29 cellular contexts compared by ENCODE assay signal in the genomic region with DNA sequence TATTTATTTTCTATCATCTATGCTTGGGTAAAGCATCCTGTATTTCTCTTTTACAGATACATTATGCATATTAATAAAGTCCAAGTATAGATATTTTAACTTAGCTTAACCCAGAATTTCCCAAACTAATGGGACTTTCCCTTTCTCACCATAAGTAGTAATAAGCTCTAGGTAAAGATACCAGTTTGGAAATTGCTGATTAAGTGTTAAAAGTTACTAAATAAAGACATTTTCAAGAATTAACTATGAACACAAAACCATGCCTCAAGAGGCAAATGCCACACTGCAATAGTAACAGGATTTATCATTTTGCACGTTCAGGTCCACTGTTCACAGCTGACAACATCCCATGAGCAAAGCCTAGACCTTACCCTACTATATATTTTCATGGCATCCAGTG.
"Had no signal": no experiment of that assay in that cellular context is flagged by ENCODE, and none has a peak within 500 bp of the region (broad histone marks: within the 10 kb centered on the region; RNA-seq: fewer than 3 reads in every experiment).

No MANE protein-coding gene starts in this region.

- H3K27ac ChIP-seq: stomach, suprapubic skin, testis, thoracic aorta, thyroid gland, tibial artery, tibial nerve, transverse colon, upper lobe of left lung, upper lobe of right lung, uterus, vagina had no signal

- H3K36me3 ChIP-seq: stomach, suprapubic skin, thoracic aorta, thyroid gland, tibial artery, tibial nerve, transverse colon, upper lobe of left lung, upper lobe of right lung, uterus, vagina had no signal

- H3K9me3 ChIP-seq: suprapubic skin, testis, thoracic aorta, thyroid gland, tibial artery, tibial nerve, transverse colon, upper lobe of left lung, upper lobe of right lung, uterus, vagina had no signal

- H3K4me3 Mint-ChIP-seq: stimulated activated effector memory CD8-positive, alpha-beta T cell treated with anti-CD3 and anti-CD28 coated beads, Interleukin-12 subunit alpha, Interleukin-12 subunit beta, amount 100 ng/mL, for 72 hours; stimulated activated memory B cell treated with anti-CD40 and anti-IgM and Interleukin-4, amounts not matched to agents 10 μg/mL and 1 μg/mL and 100 μg/mL, for 72 hours; stimulated activated naive B cell treated with anti-CD40 and anti-IgM and Interleukin-4, amounts not matched to agents 10 μg/mL and 1 μg/mL and 100 μg/mL, for 72 hours; stimulated activated naive CD8-positive, alpha-beta T cell treated with anti-CD3 and anti-CD28 coated beads, Interleukin-15, amount 100 ng/mL, for 72 hours; stimulated activated naive CD8-positive, alpha-beta T cell treated with anti-CD3 and anti-CD28 coated beads, Interleukin-15, Interleukin-2, amounts not matched to agents 100 ng/mL and 50 ng/mL, for 24 hours; type B pancreatic cell had no signal

- H3K27me3 ChIP-seq: stomach, suprapubic skin, testis, thyroid gland, tibial artery, tibial nerve, transverse colon, upper lobe of left lung, upper lobe of right lung, uterus, vagina had no signal

- H3K27me3 Mint-ChIP-seq: stimulated activated memory B cell treated with anti-CD40 and anti-IgM and Interleukin-4, amounts not matched to agents 10 μg/mL and 1 μg/mL and 100 μg/mL, for 72 hours; stimulated activated naive B cell treated with anti-CD40 and anti-IgM and Interleukin-4, amounts not matched to agents 10 μg/mL and 1 μg/mL and 100 μg/mL, for 72 hours; stimulated activated naive CD8-positive, alpha-beta T cell treated with anti-CD3 and anti-CD28 coated beads, Interleukin-15, amount 100 ng/mL, for 72 hours; stimulated activated naive CD8-positive, alpha-beta T cell treated with anti-CD3 and anti-CD28 coated beads, Interleukin-15, Interleukin-2, amounts not matched to agents 100 ng/mL and 50 ng/mL, for 24 hours; type B pancreatic cell had no signal

- H3K27ac Mint-ChIP-seq: stimulated activated effector memory CD8-positive, alpha-beta T cell treated with anti-CD3 and anti-CD28 coated beads, Interleukin-12 subunit alpha, Interleukin-12 subunit beta, amount 100 ng/mL, for 72 hours; stimulated activated memory B cell treated with anti-CD40 and anti-IgM and Interleukin-4, amounts not matched to agents 10 μg/mL and 1 μg/mL and 100 μg/mL, for 72 hours; stimulated activated naive B cell treated with anti-CD40 and anti-IgM and Interleukin-4, amounts not matched to agents 10 μg/mL and 1 μg/mL and 100 μg/mL, for 72 hours; stimulated activated naive CD8-positive, alpha-beta T cell treated with anti-CD3 and anti-CD28 coated beads, Interleukin-15, amount 100 ng/mL, for 72 hours; stimulated activated naive CD8-positive, alpha-beta T cell treated with anti-CD3 and anti-CD28 coated beads, Interleukin-15, Interleukin-2, amounts not matched to agents 100 ng/mL and 50 ng/mL, for 24 hours; type B pancreatic cell had no signal

- H3K4me3 ChIP-seq: stomach, suprapubic skin, testis, thoracic aorta, thyroid gland, tibial artery, tibial nerve, transverse colon, upper lobe of left lung, upper lobe of right lung, uterus, vagina had no signal

- DNase-seq: stimulated activated CD4-positive, alpha-beta T cell treated with anti-CD3 and anti-CD28 coated beads, Interleukin-2, amount 100 ng/mL, for 48 hours; stimulated activated CD4-positive, alpha-beta T cell treated with anti-CD3 and anti-CD28 coated beads, Interleukin-4, amount 100 ng/mL, for 1 hour; stimulated activated CD4-positive, alpha-beta T cell treated with anti-CD3 and anti-CD28 coated beads, Interleukin-4, amount 100 ng/mL, for 24 hours; stimulated activated CD4-positive, alpha-beta T cell treated with anti-CD3 and anti-CD28 coated beads, Interleukin-4, amount 100 ng/mL, for 4 hours; stimulated activated CD8-positive, alpha-beta memory T cell treated with anti-CD3 and anti-CD28 coated beads, Interleukin-4, amount 100 ng/mL, for 48 hours; stimulated activated naive B cell treated with anti-CD40 and anti-IgM and Interleukin-4, amounts not matched to agents 10 μg/mL and 1 μg/mL and 100 μg/mL, for 72 hours; stimulated activated naive CD4-positive, alpha-beta T cell; stimulated activated naive CD4-positive, alpha-beta T cell treated with Interleukin-2 at 50 U/mL for 16 hours; stimulated activated naive CD8-positive, alpha-beta T cell treated with anti-CD3 and anti-CD28 coated beads, Interleukin-15, amount 100 ng/mL, for 72 hours; stimulated activated naive CD8-positive, alpha-beta T cell treated with anti-CD3 and anti-CD28 coated beads, Interleukin-15, Interleukin-2, amounts not matched to agents 100 U/mL and 50 U/mL, for 24 hours; stomach; substantia nigra; testis; thyroid gland; tibial artery; transverse colon; trophoblast cell; upper lobe of left lung; upper lobe of right lung; uterus had no signal

- FAIRE-seq: urothelium cell line had no signal

- H3K4me1 ChIP-seq: stomach, suprapubic skin, testis, thyroid gland, tibial artery, tibial nerve, transverse colon, upper lobe of left lung, upper lobe of right lung, uterus, vagina had no signal

- H3K36me3 Mint-ChIP-seq: stimulated activated effector memory CD8-positive, alpha-beta T cell treated with anti-CD3 and anti-CD28 coated beads, Interleukin-12 subunit alpha, Interleukin-12 subunit beta, amount 100 ng/mL, for 72 hours; stimulated activated memory B cell treated with anti-CD40 and anti-IgM and Interleukin-4, amounts not matched to agents 10 μg/mL and 1 μg/mL and 100 μg/mL, for 72 hours; stimulated activated naive B cell treated with anti-CD40 and anti-IgM and Interleukin-4, amounts not matched to agents 10 μg/mL and 1 μg/mL and 100 μg/mL, for 72 hours; type B pancreatic cell had no signal

- ATAC-seq: stimulated activated effector memory CD8-positive, alpha-beta T cell treated with anti-CD3 and anti-CD28 coated beads, Interleukin-12 subunit alpha, Interleukin-12 subunit beta, amount 100 ng/mL, for 72 hours; stimulated activated memory B cell treated with anti-CD40 and anti-IgM and Interleukin-4, amounts not matched to agents 10 μg/mL and 1 μg/mL and 100 μg/mL, for 72 hours; stimulated activated naive B cell treated with anti-CD40 and anti-IgM and Interleukin-4, amounts not matched to agents 10 μg/mL and 1 μg/mL and 100 μg/mL, for 72 hours; stimulated activated naive CD8-positive, alpha-beta T cell treated with anti-CD3 and anti-CD28 coated beads, Interleukin-15, amount 100 ng/mL, for 72 hours; stimulated activated naive CD8-positive, alpha-beta T cell treated with anti-CD3 and anti-CD28 coated beads, Interleukin-15, Interleukin-2, amounts not matched to agents 100 U/mL and 50 U/mL, for 24 hours; upper lobe of right lung had no signal

- H3K4me1 Mint-ChIP-seq: stimulated activated effector memory CD8-positive, alpha-beta T cell treated with anti-CD3 and anti-CD28 coated beads, Interleukin-12 subunit alpha, Interleukin-12 subunit beta, amount 100 ng/mL, for 72 hours; stimulated activated memory B cell treated with anti-CD40 and anti-IgM and Interleukin-4, amounts not matched to agents 10 μg/mL and 1 μg/mL and 100 μg/mL, for 72 hours; stimulated activated naive B cell treated with anti-CD40 and anti-IgM and Interleukin-4, amounts not matched to agents 10 μg/mL and 1 μg/mL and 100 μg/mL, for 72 hours; stimulated activated naive CD8-positive, alpha-beta T cell treated with anti-CD3 and anti-CD28 coated beads, Interleukin-15, amount 100 ng/mL, for 72 hours had no signal
